ENCODE assay signal across 22 cellular contexts in the genomic region with DNA sequence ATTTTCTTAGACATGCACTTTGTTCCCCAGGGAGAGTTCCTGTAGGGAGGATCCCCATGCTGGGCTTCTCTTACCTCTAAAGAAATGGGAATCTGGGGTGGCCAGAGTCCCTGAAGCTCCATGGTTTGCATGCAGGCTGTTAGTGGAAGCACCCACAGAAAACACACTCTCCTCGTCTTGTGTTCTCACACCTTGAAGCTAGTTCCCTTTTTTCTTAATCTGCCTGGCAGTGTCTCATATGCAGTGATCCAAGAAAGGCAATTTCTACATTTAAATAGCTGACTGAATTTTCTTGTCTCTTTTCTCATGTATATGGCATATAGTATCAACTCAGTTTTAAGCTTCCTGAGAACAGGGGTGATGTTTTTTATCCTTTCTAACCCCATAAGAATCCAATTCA.
DNase-seq lines count a peak whose midpoint lies in the region; ATAC-seq and TF ChIP-seq lines count a peak whose summit lies in the region.
"Had no signal": no experiment of that assay in that cellular context is flagged by ENCODE, and none has a peak within 500 bp of the region (broad histone marks: within the 10 kb centered on the region; RNA-seq: fewer than 3 reads in every experiment).

No MANE protein-coding gene starts in this region.

- no peak overlapping the region for H3K4me3 Mint-ChIP-seq in HFFc6
- H3K4me3 Mint-ChIP-seq: T-cell had no signal

- no peaks in the 10 kb centered on the region for H3K9me3 ChIP-seq in mucosa of descending colon
- H3K9me3 ChIP-seq: HAP-1 had no signal

- ATAC-seq in GM18498 (IDR thresholded peaks at IDR 0.05; ENCODE audit: unreplicated experiment) = peak; percentile 51
- ATAC-seq in GM19395 (IDR thresholded peaks at IDR 0.05; ENCODE audit: unreplicated experiment) = peak; percentile 46
- peak; percentile 32 for ATAC-seq in HG03354 (IDR thresholded peaks at IDR 0.05; ENCODE audit: poor library complexity, severe bottlenecking, unreplicated experiment)
- ATAC-seq in HG03520 (IDR thresholded peaks at IDR 0.05; ENCODE audit: unreplicated experiment) = no peak
- no peak for ATAC-seq in mucosa of descending colon
- ATAC-seq: K562, T-cell had no signal

- TF ChIP-seq CTCF in HFFc6 (IDR thresholded peaks at IDR 0.05) (no peak), mucosa of descending colon (IDR thresholded peaks at IDR 0.05) (no peak)

- no peaks in the 10 kb centered on the region for H3K36me3 Mint-ChIP-seq in HFFc6 (ENCODE audit: low read depth)
- H3K36me3 Mint-ChIP-seq: T-cell had no signal

- H3K36me3 ChIP-seq in mucosa of descending colon (ENCODE audit: low read depth) = no peaks in the 10 kb centered on the region
- H3K36me3 ChIP-seq: HAP-1 had no signal

- H3K4me1 ChIP-seq in mucosa of descending colon (ENCODE audit: low read depth) = no peaks in the 10 kb centered on the region
- H3K4me1 ChIP-seq: HAP-1 had no signal

- DNase-seq in OCI-M1 (lab: John Stamatoyannopoulos, UW) = peak; percentile 5
- DNase-seq in HFFc6 = no peak
- no peak for DNase-seq in mucosa of descending colon
- DNase-seq: GOT3; MM.1S; NCI-H1105; NCI-H1436 treated with DMSO at 0.1 percent for 48 hours; NCI-H1930; NCI-H2107; NCI-H446 treated with DMSO at 0.1 percent for 48 hours; NCI-H526; NCI-H82; NK-92 treated with Interleukin-12 subunit alpha and Interleukin-12 subunit beta, amount 100 ng/mL, for 24 hours; Right ventricle myocardium superior; RPMI8226; T-cell had no signal

- H3K4me1 Mint-ChIP-seq in HFFc6 (ENCODE audit: low read depth) = no peaks in the 10 kb centered on the region
- H3K4me1 Mint-ChIP-seq: T-cell had no signal

- H3K4me3 ChIP-seq in mucosa of descending colon = no peak overlapping the region
- H3K4me3 ChIP-seq: HAP-1, K562 had no signal

- intact Hi-C loops in mucosa of descending colon (cut with DNase I, micrococcal nuclease) = no loop called here

- H3K27me3 Mint-ChIP-seq in HFFc6 (ENCODE audit: insufficient read depth) = no peaks in the 10 kb centered on the region

- H3K9me3 Mint-ChIP-seq in HFFc6 = no peaks in the 10 kb centered on the region; the same call in 1 of the 2 replicates

- no peak overlapping the region for H3K27ac Mint-ChIP-seq in HFFc6
- H3K27ac Mint-ChIP-seq: T-cell had no signal

Comparison
In these comparisons a context has a peak if more than half of its experiments do, and no peak if none do; other contexts are left out.
1. ATAC-seq: peak in GM18498 (single experiment), GM19395 (single experiment) and HG03354 (single experiment); none in HG03520 (single experiment) and mucosa of descending colon (single experiment).